ENCODE assay signal across 7 cellular contexts in the genomic region with DNA sequence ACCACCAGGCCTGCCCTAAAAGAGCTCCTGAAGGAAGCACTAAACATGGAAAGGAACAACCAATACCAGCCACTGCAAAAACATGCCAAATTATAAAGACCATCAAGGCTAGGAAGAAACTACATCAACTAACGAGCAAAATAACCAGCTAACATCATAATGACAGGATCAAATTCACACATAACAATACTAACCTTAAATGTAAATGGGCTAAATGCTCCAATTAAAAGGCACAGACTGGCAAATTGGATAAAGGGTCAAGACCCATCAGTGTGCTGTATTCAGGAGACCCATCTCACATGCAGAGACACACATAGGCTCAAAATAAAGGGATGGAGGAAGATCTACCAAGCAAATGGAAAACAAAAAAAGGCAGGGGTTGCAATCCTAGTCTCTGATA. TPM values are rescaled to one million over a fixed set of nuclear protein-coding genes. Genes with fewer than 3 reads are reported as not detected.
"Had no signal": no experiment of that assay in that cellular context is flagged by ENCODE, and none has a peak within 500 bp of the region (broad histone marks: within the 10 kb centered on the region; RNA-seq: fewer than 3 reads in every experiment).

No MANE protein-coding gene starts in this region.

RNA-seq across cellular contexts. Expression of gene OR11H4, which starts 42.9 kb away (rescaled TPM):
- total RNA-seq: GM23248, GM23338, H1, H4, H7, H9, HFFc6 had no signal
- polyA plus RNA-seq: GM23248, GM23338, H1 had no signal

RNA-seq across cellular contexts. Expression of gene OR11H7, which starts 53.2 kb away (rescaled TPM):
- total RNA-seq: GM23248, GM23338, H1, H4, H7, H9, HFFc6 had no signal
- polyA plus RNA-seq: GM23248, GM23338, H1 had no signal

RNA-seq across cellular contexts. Expression of gene OR11H6, which starts 58.5 kb away (rescaled TPM):
- total RNA-seq: GM23248, GM23338, H1, H4, H7, H9, HFFc6 had no signal
- polyA plus RNA-seq: GM23248, GM23338, H1 had no signal
